In genomic region chr14:32197919-32198318, GRCh38 we compare ENCODE assay signal across 19 cellular contexts. TPM values are rescaled to one million over a fixed set of nuclear protein-coding genes. Genes with fewer than 3 reads are reported as not detected.
DNase-seq lines count a peak whose midpoint lies in the region; ATAC-seq, FAIRE-seq and TF ChIP-seq lines count a peak whose summit lies in the region.
"Had no signal": no experiment of that assay in that cellular context is flagged by ENCODE, and none has a peak within 500 bp of the region (broad histone marks: within the 10 kb centered on the region; RNA-seq: fewer than 3 reads in every experiment).

No MANE protein-coding gene starts in this region.

- ATAC-seq in GM21367 (IDR thresholded peaks at IDR 0.05; ENCODE audit: unreplicated experiment) (peak; percentile 38), HG03025 (IDR thresholded peaks at IDR 0.05; ENCODE audit: low FRiP score, unreplicated experiment) (peak; percentile 31), GM12878 (peak; percentile 66), HepG2 (no peak)
- ATAC-seq: body of pancreas; effector memory CD8-positive, alpha-beta T cell; gastrocnemius medialis had no signal

- H3K79me2 ChIP-seq in GM12878 (ENCODE audit: control insufficient read depth, insufficient read depth, low read length) (no peaks in the 10 kb centered on the region), HepG2 (ENCODE audit: insufficient read depth, low read length) (no peaks in the 10 kb centered on the region)

- TF ChIP-seq CTCF in GM12878 (IDR thresholded peaks at IDR 0.05 in 2 of 3, conservative IDR thresholded peaks at IDR 0.05 in 1 of 3; ENCODE audit: control insufficient read depth in 2 of 3, extremely low read depth in 1 of 3, insufficient read depth in 1 of 3, low read depth in 3 of 3, low read length in 3 of 3) (no peak), endothelial cell (IDR thresholded peaks at IDR 0.05; ENCODE audit: unreplicated experiment) (no peak), HepG2 (CRISPR knock-in tag; IDR thresholded peaks at IDR 0.05) (no peak)

- SMC1A ChIA-PET in GM12878 (lab: Charles Lee; ENCODE audit: uncharacterized antibody, unreplicated experiment) = interaction anchor here (0.7 to 3.3 kb wide), 13 partner anchors 10 to 124 kb away, joined by 3 to 22 read pairs (median 4); no protein-coding TSS in a partner anchor

- H4K20me1 ChIP-seq in GM12878 (ENCODE audit: control insufficient read depth, insufficient read depth) (no peaks in the 10 kb centered on the region), HepG2 (ENCODE audit: insufficient read depth, low read length) (no peaks in the 10 kb centered on the region)

- intact Hi-C loops in GM12878 (cut with micrococcal nuclease; ENCODE audit: unreplicated experiment) = no loop called here
- intact Hi-C loops in HepG2 (cut with micrococcal nuclease; ENCODE audit: unreplicated experiment) = loop anchor here (5.0 kb wide), 2 partner anchors 36 to 56 kb away; no protein-coding TSS in a partner anchor

- TF ChIP-seq POLR2A in GM12878 (IDR thresholded peaks at IDR 0.05; ENCODE audit: low read depth, low read length) (no peak), HepG2 (IDR thresholded peaks at IDR 0.05; ENCODE audit: insufficient read depth in 1 of 2, low read depth in 2 of 2, low read length in 2 of 2) (no peak)

- no peak overlapping the region for H3K27ac ChIP-seq in GM12878 (ENCODE audit: control insufficient read depth, insufficient read depth)
- no peak overlapping the region for H3K27ac ChIP-seq in HepG2 (ENCODE audit: extremely low read length, insufficient read depth, low read length)
- H3K27ac ChIP-seq: body of pancreas, gastrocnemius medialis, upper lobe of left lung had no signal

- H3K27ac Mint-ChIP-seq in endothelial cell (ENCODE audit: unreplicated experiment) = no peak overlapping the region
- H3K27ac Mint-ChIP-seq: effector memory CD8-positive, alpha-beta T cell had no signal

- no peaks in the 10 kb centered on the region for H3K9me3 Mint-ChIP-seq in endothelial cell (ENCODE audit: unreplicated experiment)

- H3K36me3 Mint-ChIP-seq in endothelial cell (ENCODE audit: low read depth, unreplicated experiment) = no peaks in the 10 kb centered on the region

- DNase-seq in activated CD4-positive, alpha-beta T cell treated with anti-CD3 and anti-CD28 coated beads for 48 hours = peak; percentile 38
- DNase-seq in activated CD4-positive, alpha-beta T cell treated with anti-CD3 and anti-CD28 coated beads for 4 hours = no peak
- DNase-seq in GM12878 (ENCODE audit: low read depth, low spot score) (no peak), endothelial cell (ENCODE audit: low spot score) (no peak), HepG2 (ENCODE audit: low spot score) (no peak), NCI-H526 treated with DMSO at 0.1 percent for 48 hours (lab: John Stamatoyannopoulos, UW) (no peak)
- DNase-seq: activated effector memory CD4-positive, alpha-beta T cell treated with anti-CD3 and anti-CD28 coated beads, Interleukin-2, amount 50 U/mL, for 16 hours; body of pancreas; effector memory CD8-positive, alpha-beta T cell; gastrocnemius medialis; IMR-90; NCI-H1417 treated with DMSO at 0.1 percent for 48 hours; NCI-H524 treated with DMSO at 0.1 percent for 48 hours; upper lobe of left lung had no signal

- H3K27me3 ChIP-seq in GM12878 (replicated peaks in 1 of 2; ENCODE audit: control insufficient read depth in 2 of 2, insufficient read depth in 2 of 2, low read length in 1 of 2) = no peaks in the 10 kb centered on the region
- no peaks in the 10 kb centered on the region; a peak in 1 of 5 replicates for H3K27me3 ChIP-seq in HepG2 (ENCODE audit: control insufficient read depth in 1 of 2, insufficient read depth in 2 of 2, low read length in 2 of 2)
- H3K27me3 ChIP-seq: body of pancreas, gastrocnemius medialis, upper lobe of left lung had no signal

- CTCF ChIA-PET in GM12878 (lab: Yijun Ruan, JAX) = interaction anchor here (0.9 to 2.6 kb wide), 7 partner anchors 8 to 88 kb away, joined by 3 to 15 read pairs (median 3); no protein-coding TSS in a partner anchor
- CTCF ChIA-PET in HepG2 (lab: Yijun Ruan, JAX; ENCODE audit: low intra/inter-chr PET ratio, low total read pairs) = no interaction called here

- H3K27me3 Mint-ChIP-seq in endothelial cell (ENCODE audit: unreplicated experiment) = no peaks in the 10 kb centered on the region

- H3K4me1 ChIP-seq in GM12878 (ENCODE audit: control insufficient read depth, insufficient read depth, low read length) (peaks cover 16% of the 10 kb centered on the region), HepG2 (ENCODE audit: insufficient read depth, low read length) (peaks cover 9% of the 10 kb centered on the region)

- TF ChIP-seq EP300 in GM12878 (IDR thresholded peaks at IDR 0.05; ENCODE audit: borderline replicate concordance in 1 of 2, control insufficient read depth in 1 of 2, low read depth in 2 of 2, low read length in 2 of 2) (0 out of 4 replicates have a peak, but pooled peaks of 1 of the 2 experiments have one; percentile 9), HepG2 (IDR thresholded peaks at IDR 0.05; ENCODE audit: low read depth in 2 of 2, low read length in 2 of 2) (no peak), HepG2 (CRISPR knock-in tag; IDR thresholded peaks at IDR 0.05; ENCODE audit: borderline replicate concordance) (no peak)

- in situ Hi-C loops in GM12878 (cut with MboI) = no loop called here
- in situ Hi-C loops in HepG2 (cut with HindIII; ENCODE audit: extremely low pct_ligation_motif_present, low pct_unique_long_range_greater_than_20kb) = no loop called here

- 3% methylated on average over 1 of the region's 1 CpG for WGBS in GM12878 (ENCODE audit: insufficient coverage, insufficient replicate concordance, low lambda C conversion rate, missing lambda C conversion rate)
- WGBS in HepG2 (ENCODE audit: low lambda C conversion rate) = 13% methylated on average over 1 of the region's 1 CpG

- BruUV-seq in GM12878 (replicated peaks; lab: Mats Ljungman, UMichigan) (no TSS peak), HepG2 (replicated peaks; lab: Mats Ljungman, UMichigan) (no TSS peak)

- H3K4me1 Mint-ChIP-seq in endothelial cell (ENCODE audit: unreplicated experiment) = no peaks in the 10 kb centered on the region

- RAD21 ChIA-PET in GM12878 (lab: Charles Lee; ENCODE audit: unreplicated experiment) = interaction anchor here (1.5 to 3.3 kb wide), 3 partner anchors 61 to 263 kb away, joined by 4 to 13 read pairs (median 12); no protein-coding TSS in a partner anchor

- H3K4me2 ChIP-seq in GM12878 (ENCODE audit: control insufficient read depth, insufficient read depth) (no peak overlapping the region), HepG2 (ENCODE audit: low read depth, low read length) (no peak overlapping the region)

- H3K9me3 ChIP-seq in GM12878 (replicated peaks; ENCODE audit: control insufficient read depth, insufficient read depth, low read length) (no peaks in the 10 kb centered on the region), HepG2 (ENCODE audit: low read length) (no peaks in the 10 kb centered on the region)
- H3K9me3 ChIP-seq: body of pancreas, gastrocnemius medialis, upper lobe of left lung had no signal

- TF ChIP-seq RAD21 in GM12878 (IDR thresholded peaks at IDR 0.05; ENCODE audit: insufficient read depth, low read depth, low read length) (no peak), HepG2 (CRISPR knock-in tag; IDR thresholded peaks at IDR 0.05) (no peak)

- H3K4me3 ChIP-seq in GM12878 (no peak overlapping the region), HepG2 (replicated peaks in 1 of 3; ENCODE audit: insufficient read depth in 1 of 3, low read depth in 2 of 3, low read length in 3 of 3) (no peak overlapping the region)
- H3K4me3 ChIP-seq: body of pancreas, gastrocnemius medialis, upper lobe of left lung had no signal

- H2AFZ ChIP-seq in GM12878 (ENCODE audit: control insufficient read depth, low read depth, low read length) (no peak overlapping the region), HepG2 (ENCODE audit: low read length) (no peak overlapping the region)

- H3K36me3 ChIP-seq in GM12878 (ENCODE audit: control insufficient read depth in 2 of 2, insufficient read depth in 2 of 2, low read length in 1 of 2) (no peaks in the 10 kb centered on the region), HepG2 (replicated peaks in 1 of 2; ENCODE audit: control insufficient read depth in 1 of 2, insufficient read depth in 2 of 2, low read length in 2 of 2) (no peaks in the 10 kb centered on the region)
- H3K36me3 ChIP-seq: gastrocnemius medialis, upper lobe of left lung had no signal

- no peak overlapping the region for H3K9ac ChIP-seq in GM12878 (ENCODE audit: control insufficient read depth, insufficient read depth, low read length)
- no peak overlapping the region for H3K9ac ChIP-seq in HepG2 (ENCODE audit: insufficient read depth, low read depth, low read length)

- no peak for FAIRE-seq in GM12878 (lab: Jason Lieb, UNC)
- FAIRE-seq in HepG2 (lab: Jason Lieb, UNC) = no peak
- FAIRE-seq: A204.1, keratinocyte had no signal

- POLR2A ChIA-PET in GM12878 (lab: Charles Lee) (no interaction called here), HepG2 (lab: Yijun Ruan, JAX) (no interaction called here)

- H3K4me3 Mint-ChIP-seq in endothelial cell (ENCODE audit: unreplicated experiment) = no peak overlapping the region
- H3K4me3 Mint-ChIP-seq: effector memory CD8-positive, alpha-beta T cell had no signal

RNA-seq across cellular contexts. Expression of gene RNU6-7, which starts 3.9 kb away (rescaled TPM):
- not detected in 2 replicates for total RNA-seq in GM12878 (2013; cell fraction: nucleolus; rRNA removed)
- not detected in 2 replicates for total RNA-seq in GM12878 (2014; rRNA removed)
- not detected in 2 replicates for total RNA-seq in GM12878 (2014; rRNA removed; fragmentation: Illumina TruSeq; extraction: Trizol)
- total RNA-seq in GM12878 (2021) = not detected in 2 replicates
- polyA plus RNA-seq in GM12878 (2011; ENCODE audit: low read depth) = not detected
- not detected in 2 replicates for polyA plus RNA-seq in GM12878 (2011; rRNA removed)
- not detected in 2 replicates for polyA plus RNA-seq in GM12878 (2011; cell fraction: cytosol; rRNA removed)
- not detected in 2 replicates for polyA plus RNA-seq in GM12878 (2011; cell fraction: nucleus; rRNA removed)
- not detected in 2 replicates for polyA plus RNA-seq in GM12878 (2012)
- polyA plus RNA-seq in GM12878 (2014; fragmentation: Illumina TruSeq; extraction: Trizol) = not detected in 2 replicates
- polyA plus RNA-seq in GM12878 (2014; fragmentation: Nextera tagmentation; extraction: Ambion mirVana) = not detected
- polyA plus RNA-seq in GM12878 (2014; rRNA removed) = not detected in 2 replicates
- polyA plus RNA-seq in GM12878 (2016; fragmentation: Nextera tagmentation; extraction: Ambion mirVana) = not detected
- not detected in 2 replicates for polyA minus RNA-seq in GM12878 (2011; rRNA and poly(A)+ RNA removed)
- not detected in 2 replicates for polyA minus RNA-seq in GM12878 (2011; cell fraction: cytosol; rRNA and poly(A)+ RNA removed)
- under 0.01 TPM in 1 of 2 replicates, not detected in the other for polyA minus RNA-seq in GM12878 (2011; cell fraction: nucleus; rRNA and poly(A)+ RNA removed)
- not detected for total RNA-seq in endothelial cell (ENCODE audit: unreplicated experiment)
- total RNA-seq in HepG2 (2016; rRNA removed; fragmentation: Illumina TruSeq; extraction: Trizol) = under 0.01 TPM in 1 of 2 replicates, not detected in the other
- under 0.01 TPM in 2 replicates for total RNA-seq in HepG2 (2016; cell fraction: cytosol; rRNA removed; fragmentation: Illumina TruSeq; extraction: Trizol; ENCODE audit: low read depth)
- under 0.01 TPM in 1 of 2 replicates, not detected in the other for total RNA-seq in HepG2 (2016; cell fraction: insoluble cytoplasmic fraction; rRNA removed; fragmentation: Illumina TruSeq; extraction: Trizol)
- under 0.01 TPM in 1 of 2 replicates, not detected in the other for total RNA-seq in HepG2 (2016; cell fraction: membrane; rRNA removed; fragmentation: Illumina TruSeq; extraction: Trizol)
- total RNA-seq in HepG2 (2016; cell fraction: nucleus; rRNA removed; fragmentation: Illumina TruSeq; extraction: Trizol) = not detected in 2 replicates
- polyA plus RNA-seq in HepG2 (2011; rRNA removed) = not detected in 2 replicates
- polyA plus RNA-seq in HepG2 (2011; cell fraction: cytosol; rRNA removed) = not detected in 2 replicates
- polyA plus RNA-seq in HepG2 (2011; cell fraction: nucleus; rRNA removed) = not detected in 2 replicates
- not detected in 2 replicates for polyA plus RNA-seq in HepG2 (2012)
- polyA plus RNA-seq in HepG2 (2016; cell fraction: cytosol; fragmentation: Illumina TruSeq; extraction: Trizol; ENCODE audit: low read depth) = not detected in 2 replicates
- not detected in 2 replicates for polyA plus RNA-seq in HepG2 (2016; cell fraction: insoluble cytoplasmic fraction; fragmentation: Illumina TruSeq; extraction: Trizol; ENCODE audit: low read depth)
- polyA plus RNA-seq in HepG2 (2016; cell fraction: membrane; fragmentation: Illumina TruSeq; extraction: Trizol; ENCODE audit: low read depth) = not detected in 2 replicates
- polyA plus RNA-seq in HepG2 (2016; cell fraction: nucleus; fragmentation: Illumina TruSeq; extraction: Trizol; ENCODE audit: insufficient read depth, low read depth) = not detected in 2 replicates
- under 0.01 TPM in 1 of 2 replicates, not detected in the other for polyA minus RNA-seq in HepG2 (2011; rRNA and poly(A)+ RNA removed; ENCODE audit: low replicate concordance)
- polyA minus RNA-seq in HepG2 (2011; cell fraction: cytosol; rRNA and poly(A)+ RNA removed) = not detected in 2 replicates
- not detected in 2 replicates for polyA minus RNA-seq in HepG2 (2011; cell fraction: nucleus; rRNA and poly(A)+ RNA removed)
- total RNA-seq: body of pancreas; gastrocnemius medialis; IMR-90; T-helper 2 cell treated with Interferon-gamma antibody and Interleukin-4, amounts not matched to agents 100 ng/mL and 5 ng/mL, for 36 hours; upper lobe of left lung had no signal
- polyA plus RNA-seq: IMR-90, keratinocyte had no signal

RNA-seq across cellular contexts. Expression of gene RNU6-8, which starts 5.2 kb away (rescaled TPM):
- total RNA-seq in GM12878 (2013; cell fraction: nucleolus; rRNA removed) = not detected in 2 replicates
- total RNA-seq in GM12878 (2014; rRNA removed) = not detected in 2 replicates
- not detected in 2 replicates for total RNA-seq in GM12878 (2014; rRNA removed; fragmentation: Illumina TruSeq; extraction: Trizol)
- total RNA-seq in GM12878 (2021) = not detected in 2 replicates
- not detected for polyA plus RNA-seq in GM12878 (2011; ENCODE audit: low read depth)
- not detected in 2 replicates for polyA plus RNA-seq in GM12878 (2011; rRNA removed)
- not detected in 2 replicates for polyA plus RNA-seq in GM12878 (2011; cell fraction: cytosol; rRNA removed)
- polyA plus RNA-seq in GM12878 (2011; cell fraction: nucleus; rRNA removed) = not detected in 2 replicates
- not detected in 2 replicates for polyA plus RNA-seq in GM12878 (2012)
- polyA plus RNA-seq in GM12878 (2014; fragmentation: Illumina TruSeq; extraction: Trizol) = not detected in 2 replicates
- polyA plus RNA-seq in GM12878 (2014; fragmentation: Nextera tagmentation; extraction: Ambion mirVana) = not detected
- not detected in 2 replicates for polyA plus RNA-seq in GM12878 (2014; rRNA removed)
- polyA plus RNA-seq in GM12878 (2016; fragmentation: Nextera tagmentation; extraction: Ambion mirVana) = not detected
- polyA minus RNA-seq in GM12878 (2011; rRNA and poly(A)+ RNA removed) = not detected in 2 replicates
- polyA minus RNA-seq in GM12878 (2011; cell fraction: cytosol; rRNA and poly(A)+ RNA removed) = not detected in 2 replicates
- polyA minus RNA-seq in GM12878 (2011; cell fraction: nucleus; rRNA and poly(A)+ RNA removed) = under 0.01 TPM in 1 of 2 replicates, not detected in the other
- total RNA-seq in endothelial cell (ENCODE audit: unreplicated experiment) = not detected
- under 0.01 TPM in 1 of 2 replicates, not detected in the other for total RNA-seq in HepG2 (2016; rRNA removed; fragmentation: Illumina TruSeq; extraction: Trizol)
- under 0.01 TPM in 2 replicates for total RNA-seq in HepG2 (2016; cell fraction: cytosol; rRNA removed; fragmentation: Illumina TruSeq; extraction: Trizol; ENCODE audit: low read depth)
- total RNA-seq in HepG2 (2016; cell fraction: insoluble cytoplasmic fraction; rRNA removed; fragmentation: Illumina TruSeq; extraction: Trizol) = under 0.01 TPM in 1 of 2 replicates, not detected in the other
- under 0.01 TPM in 1 of 2 replicates, not detected in the other for total RNA-seq in HepG2 (2016; cell fraction: membrane; rRNA removed; fragmentation: Illumina TruSeq; extraction: Trizol)
- not detected in 2 replicates for total RNA-seq in HepG2 (2016; cell fraction: nucleus; rRNA removed; fragmentation: Illumina TruSeq; extraction: Trizol)
- not detected in 2 replicates for polyA plus RNA-seq in HepG2 (2011; rRNA removed)
- not detected in 2 replicates for polyA plus RNA-seq in HepG2 (2011; cell fraction: cytosol; rRNA removed)
- polyA plus RNA-seq in HepG2 (2011; cell fraction: nucleus; rRNA removed) = not detected in 2 replicates
- polyA plus RNA-seq in HepG2 (2012) = not detected in 2 replicates
- not detected in 2 replicates for polyA plus RNA-seq in HepG2 (2016; cell fraction: cytosol; fragmentation: Illumina TruSeq; extraction: Trizol; ENCODE audit: low read depth)
- polyA plus RNA-seq in HepG2 (2016; cell fraction: insoluble cytoplasmic fraction; fragmentation: Illumina TruSeq; extraction: Trizol; ENCODE audit: low read depth) = not detected in 2 replicates
- polyA plus RNA-seq in HepG2 (2016; cell fraction: membrane; fragmentation: Illumina TruSeq; extraction: Trizol; ENCODE audit: low read depth) = not detected in 2 replicates
- polyA plus RNA-seq in HepG2 (2016; cell fraction: nucleus; fragmentation: Illumina TruSeq; extraction: Trizol; ENCODE audit: insufficient read depth, low read depth) = not detected in 2 replicates
- polyA minus RNA-seq in HepG2 (2011; rRNA and poly(A)+ RNA removed; ENCODE audit: low replicate concordance) = under 0.01 TPM in 1 of 2 replicates, not detected in the other
- not detected in 2 replicates for polyA minus RNA-seq in HepG2 (2011; cell fraction: cytosol; rRNA and poly(A)+ RNA removed)
- polyA minus RNA-seq in HepG2 (2011; cell fraction: nucleus; rRNA and poly(A)+ RNA removed) = not detected in 2 replicates
- total RNA-seq: body of pancreas; gastrocnemius medialis; IMR-90; T-helper 2 cell treated with Interferon-gamma antibody and Interleukin-4, amounts not matched to agents 100 ng/mL and 5 ng/mL, for 36 hours; upper lobe of left lung had no signal
- polyA plus RNA-seq: IMR-90, keratinocyte had no signal
